In the genomic region with DNA sequence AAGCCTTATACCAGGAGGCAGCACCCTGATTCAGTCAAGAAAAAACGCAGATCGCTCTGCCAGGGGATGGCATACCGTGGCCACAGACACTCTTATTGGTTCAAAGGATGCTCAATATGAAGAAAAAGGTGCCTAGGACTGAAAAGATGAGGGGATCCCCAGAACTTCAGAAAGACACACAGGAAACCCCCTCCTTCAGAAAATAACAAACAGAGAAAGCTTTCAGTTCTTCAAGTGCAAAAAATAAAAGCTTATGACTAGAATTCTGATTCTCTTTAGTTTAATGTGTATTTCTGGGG, we compare ENCODE assay signal across 9 cellular contexts. TPM values are rescaled to one million over a fixed set of nuclear protein-coding genes. Genes with fewer than 3 reads are reported as not detected.
DNase-seq lines count a peak whose midpoint lies in the region; ATAC-seq and TF ChIP-seq lines count a peak whose summit lies in the region.
"Had no signal": no experiment of that assay in that cellular context is flagged by ENCODE, and none has a peak within 500 bp of the region (broad histone marks: within the 10 kb centered on the region; RNA-seq: fewer than 3 reads in every experiment).

No MANE protein-coding gene starts in this region.

- POLR2A ChIA-PET in activated CD8-positive, alpha-beta T cell treated with anti-CD3 and anti-CD28 coated beads, Interleukin-2, amount 10 ng/mL, durations not matched to agents 7 days and 5 days (lab: Charles Lee), result interaction anchor here (0.6 to 12.0 kb wide), 10 partner anchors 8 to 109 kb away, joined by 3 to 212 read pairs (median 4); a partner anchor contains a TSS

- H4K20me1 ChIP-seq in mammary epithelial cell (ENCODE audit: insufficient read depth, low read length), result no peaks in the 10 kb centered on the region

- in situ Hi-C loops in mammary epithelial cell (cut with MboI; ENCODE audit: low sequenced_read_pairs in 2 of 2), result no loop called here

- no TSS peak for BruUV-seq in mammary epithelial cell (replicated peaks; lab: Mats Ljungman, UMichigan)

- H3K9me3 Mint-ChIP-seq in activated CD8-positive, alpha-beta T cell treated with anti-CD3 and anti-CD28 coated beads, Interleukin-2, amount 10 ng/mL, durations not matched to agents 7 days and 5 days (ENCODE audit: insufficient read depth), result no peaks in the 10 kb centered on the region

- no peaks in the 10 kb centered on the region for H3K27me3 Mint-ChIP-seq in activated CD8-positive, alpha-beta T cell treated with anti-CD3 and anti-CD28 coated beads, Interleukin-2, amount 10 ng/mL, durations not matched to agents 7 days and 5 days (ENCODE audit: low read depth)

- no peak overlapping the region for H3K27ac ChIP-seq in mammary epithelial cell (ENCODE audit: insufficient read depth, low read depth, low read length)
- H3K27ac ChIP-seq: right atrium auricular region had no signal

- H3K4me1 Mint-ChIP-seq in activated CD8-positive, alpha-beta T cell treated with anti-CD3 and anti-CD28 coated beads, Interleukin-2, amount 10 ng/mL, durations not matched to agents 7 days and 5 days (ENCODE audit: low read depth), result peaks cover 45% of the 10 kb centered on the region

- dilution Hi-C loops in mammary epithelial cell (cut with HindIII; ENCODE audit: low sequenced_read_pairs), result no loop called here

- DNase-seq in activated CD8-positive, alpha-beta T cell treated with anti-CD3 and anti-CD28 coated beads, Interleukin-2, amount 10 ng/mL, durations not matched to agents 7 days and 5 days, result peak; percentile 64
- peak; percentile 40 to 49 for DNase-seq in stimulated activated CD8-positive, alpha-beta memory T cell treated with anti-CD3 and anti-CD28 coated beads, Interleukin-15, amount 100 ng/mL, for 48 hours (ENCODE audit: low read depth in 2 of 2)
- DNase-seq in mammary epithelial cell, result no peak
- no peak for DNase-seq in NCI-H526 treated with DMSO at 0.1 percent for 48 hours (lab: John Stamatoyannopoulos, UW)
- DNase-seq in GDM1 (lab: John Stamatoyannopoulos, UW), result no peak
- DNase-seq in NCI-H1694 treated with DMSO at 0.1 percent for 48 hours (lab: John Stamatoyannopoulos, UW), result no peak

- H3K27ac Mint-ChIP-seq in activated CD8-positive, alpha-beta T cell treated with anti-CD3 and anti-CD28 coated beads, Interleukin-2, amount 10 ng/mL, durations not matched to agents 7 days and 5 days, result peak overlapping the region; percentile 68

- H3K4me2 ChIP-seq in mammary epithelial cell (ENCODE audit: insufficient read depth, low read depth, low read length), result no peak overlapping the region

- ATAC-seq in GM19324 (IDR thresholded peaks at IDR 0.05; ENCODE audit: low FRiP score, unreplicated experiment), result peak; percentile 52
- ATAC-seq in HG03064 (IDR thresholded peaks at IDR 0.05; ENCODE audit: low read depth, unreplicated experiment), result peak; percentile 63
- peak; percentile 81 for ATAC-seq in activated CD8-positive, alpha-beta T cell treated with anti-CD3 and anti-CD28 coated beads, Interleukin-2, amount 10 ng/mL, durations not matched to agents 7 days and 5 days

- TF ChIP-seq CTCF in mammary epithelial cell (conservative IDR thresholded peaks at IDR 0.05 in 1 of 2, IDR thresholded peaks at IDR 0.05 in 1 of 2; ENCODE audit: extremely low read depth in 1 of 2, insufficient read depth in 1 of 2, low read depth in 1 of 2, low read length in 2 of 2), result no peak

- no peaks in the 10 kb centered on the region for H3K36me3 ChIP-seq in mammary epithelial cell (ENCODE audit: insufficient read depth, low read length)
- H3K36me3 ChIP-seq: right atrium auricular region had no signal

- no peak overlapping the region for H2AFZ ChIP-seq in mammary epithelial cell (ENCODE audit: low read depth, low read length)

- CTCF ChIA-PET in activated CD8-positive, alpha-beta T cell treated with anti-CD3 and anti-CD28 coated beads, Interleukin-2, amount 10 ng/mL, durations not matched to agents 7 days and 5 days (lab: Charles Lee), result interaction anchor here (0.7 to 11.9 kb wide), 12 partner anchors 16 to 112 kb away, joined by 3 to 165 read pairs (median 4); a partner anchor contains a TSS
- CTCF ChIA-PET in mammary epithelial cell (lab: Charles Lee; ENCODE audit: low non-redundant PET), result no interaction called here

- H3K9me3 ChIP-seq in mammary epithelial cell (replicated peaks; ENCODE audit: insufficient read depth, low read length), result no peaks in the 10 kb centered on the region
- H3K9me3 ChIP-seq: right atrium auricular region had no signal

- H3K9ac ChIP-seq in mammary epithelial cell (ENCODE audit: insufficient read depth, low read length), result no peak overlapping the region

- H3K4me3 Mint-ChIP-seq in activated CD8-positive, alpha-beta T cell treated with anti-CD3 and anti-CD28 coated beads, Interleukin-2, amount 10 ng/mL, durations not matched to agents 7 days and 5 days, result peak overlapping the region; percentile 17

- no peaks in the 10 kb centered on the region for H3K27me3 ChIP-seq in mammary epithelial cell (ENCODE audit: insufficient read depth, low read length)
- H3K27me3 ChIP-seq: right atrium auricular region had no signal

- intact Hi-C loops in mammary epithelial cell (cut with micrococcal nuclease), result no loop called here

- H3K4me3 ChIP-seq in mammary epithelial cell (replicated peaks in 1 of 3; ENCODE audit: insufficient read depth in 1 of 3, low read depth in 2 of 3, low read length in 3 of 3), result no peak overlapping the region
- H3K4me3 ChIP-seq: right atrium auricular region had no signal

- WGBS in mammary epithelial cell (ENCODE audit: low coverage, missing lambda C conversion rate), result 59% methylated on average over 3 of the region's 3 CpGs

- H3K4me1 ChIP-seq in mammary epithelial cell (ENCODE audit: insufficient read depth, low read length), result no peaks in the 10 kb centered on the region
- H3K4me1 ChIP-seq: right atrium auricular region had no signal

- no peaks in the 10 kb centered on the region for H3K36me3 Mint-ChIP-seq in activated CD8-positive, alpha-beta T cell treated with anti-CD3 and anti-CD28 coated beads, Interleukin-2, amount 10 ng/mL, durations not matched to agents 7 days and 5 days (ENCODE audit: low read depth)

- H3K79me2 ChIP-seq in mammary epithelial cell (ENCODE audit: insufficient read depth, low read length), result no peaks in the 10 kb centered on the region

RNA-seq across cellular contexts. Expression of a gene that starts 17.7 kb away (rescaled TPM):
- 1 to 10 TPM; 7.5 to 8.2 TPM for total RNA-seq in activated CD8-positive, alpha-beta T cell treated with anti-CD3 and anti-CD28 coated beads, Interleukin-2, amount 10 ng/mL, durations not matched to agents 7 days and 5 days
- total RNA-seq in mammary epithelial cell, result under 1 TPM; 0.17 to 0.40 TPM
- 0.18 TPM for polyA plus RNA-seq in mammary epithelial cell
- polyA minus RNA-seq in mammary epithelial cell, result not detected

Comparison
In these comparisons a context has a peak if more than half of its experiments do, and no peak if none do; other contexts are left out.
1. DNase-seq: peak in activated CD8-positive, alpha-beta T cell treated with anti-CD3 and anti-CD28 coated beads, Interleukin-2, amount 10 ng/mL, durations not matched to agents 7 days and 5 days (single experiment) and stimulated activated CD8-positive, alpha-beta memory T cell treated with anti-CD3 and anti-CD28 coated beads, Interleukin-15, amount 100 ng/mL, for 48 hours (2 of 2); none in mammary epithelial cell (single experiment), NCI-H526 treated with DMSO at 0.1 percent for 48 hours (single experiment), GDM1 (single experiment) and NCI-H1694 treated with DMSO at 0.1 percent for 48 hours (single experiment).
2. RNA of a gene that starts 17.7 kb away (total RNA-seq): 7.5 to 8.2 TPM in activated CD8-positive, alpha-beta T cell treated with anti-CD3 and anti-CD28 coated beads, Interleukin-2, amount 10 ng/mL, durations not matched to agents 7 days and 5 days; 0.17 to 0.40 TPM in mammary epithelial cell; every median in the first group is over 4 times any median in the second.
3. Peak in every context shown above with its lines, with median percentiles within 50 percentile points of each other: ATAC-seq.